In genomic region chr1:156705918-156706646, GRCh38 we compare ENCODE assay signal across 8 cellular contexts. TPM values are rescaled to one million over a fixed set of nuclear protein-coding genes. Genes with fewer than 3 reads are reported as not detected.
DNase-seq lines count a peak whose midpoint lies in the region; ATAC-seq and TF ChIP-seq lines count a peak whose summit lies in the region.

No MANE protein-coding gene starts in this region.

- TF ChIP-seq CTCF in epithelial cell of esophagus (IDR thresholded peaks at IDR 0.05; ENCODE audit: insufficient read depth, low read depth, low read length, missing control alignments): peak; percentile 72

- peaks cover 11 to 37% (median 21%) of the 10 kb centered on the region in 7 donors for H3K4me1 Mint-ChIP-seq in naive thymus-derived CD4-positive, alpha-beta T cell

- intact Hi-C loops in Right ventricle myocardium inferior (cut with DNase I): no loop called here
- intact Hi-C loops in cardiac septum (cut with DNase I): no loop called here
- intact Hi-C loops in naive thymus-derived CD4-positive, alpha-beta T cell (cut with micrococcal nuclease): loop anchor here (1.0 to 5.0 kb wide), 7 partner anchors 17 to 80 kb away; partner anchors contain the start of genes HDGF (in 1 of the 2), ISG20L2 (in 1 of the 2) and METTL25B (in 1 of the 2)

- H3K4me3 ChIP-seq in epithelial cell of esophagus (ENCODE audit: low read length): peak overlapping the region; percentile 80
- H3K4me3 ChIP-seq in naive thymus-derived CD4-positive, alpha-beta T cell (ENCODE audit: low read length): peak overlapping the region; percentile 81

- peak; percentile 74 for DNase-seq in Right ventricle myocardium inferior (ENCODE audit: missing footprints)
- DNase-seq in cardiac septum (ENCODE audit: low spot score): no peak
- DNase-seq in NCI-H526 treated with DMSO at 0.1 percent for 48 hours (lab: John Stamatoyannopoulos, UW): peak; percentile 78
- DNase-seq in activated T-cell treated with anti-CD3 and anti-CD28 coated beads for 4 hours: peak; percentile 66
- DNase-seq in epithelial cell of esophagus (ENCODE audit: low read depth): peak; percentile 59
- DNase-seq in naive thymus-derived CD4-positive, alpha-beta T cell: peak; percentile 59 to 79 (median 68)
- DNase-seq in stimulated activated naive CD4-positive, alpha-beta T cell treated with Interleukin-2 at 50 U/mL for 16 hours (lab: John Stamatoyannopoulos, UW): peak; percentile 67

- peaks cover 3 to 4% of the 10 kb centered on the region in 2 donors for H3K27me3 ChIP-seq in naive thymus-derived CD4-positive, alpha-beta T cell (ENCODE audit: control insufficient read depth in 2 of 2, insufficient read depth in 2 of 2, low read length in 2 of 2)

- peaks cover 8 to 44% (median 24%) of the 10 kb centered on the region in 5 donors for H3K27me3 Mint-ChIP-seq in naive thymus-derived CD4-positive, alpha-beta T cell

- no peaks in the 10 kb centered on the region for H3K9me3 Mint-ChIP-seq in naive thymus-derived CD4-positive, alpha-beta T cell

- peak; percentile 55 for ATAC-seq in Right ventricle myocardium inferior
- peak; percentile 82 for ATAC-seq in naive thymus-derived CD4-positive, alpha-beta T cell
- no peak for ATAC-seq in GM19023 (IDR thresholded peaks at IDR 0.05; ENCODE audit: unreplicated experiment)

- peaks cover 23 to 27% of the 10 kb centered on the region in 2 donors for H3K4me1 ChIP-seq in naive thymus-derived CD4-positive, alpha-beta T cell (ENCODE audit: control insufficient read depth in 2 of 2, insufficient read depth in 2 of 2, low read length in 2 of 2)

- no peaks in the 10 kb centered on the region for H3K36me3 ChIP-seq in naive thymus-derived CD4-positive, alpha-beta T cell (ENCODE audit: control insufficient read depth in 2 of 3, insufficient read depth in 3 of 3, low read length in 3 of 3)

- CTCF ChIA-PET in naive thymus-derived CD4-positive, alpha-beta T cell (lab: Charles Lee): interaction anchor here (0.5 to 11.9 kb wide), 13 partner anchors 10 to 98 kb away, joined by 3 to 93 read pairs (median 5); partner anchors contain the start of gene MRPL24

- H3K27ac Mint-ChIP-seq in naive thymus-derived CD4-positive, alpha-beta T cell: peak overlapping the region; percentile 46 to 94 (median 92)

- H3K4me3 Mint-ChIP-seq in naive thymus-derived CD4-positive, alpha-beta T cell: peak overlapping the region; percentile 88 to 95 (median 92)

- POLR2A ChIA-PET in naive thymus-derived CD4-positive, alpha-beta T cell (lab: Charles Lee): interaction anchor here (0.6 to 2.4 kb wide), 8 partner anchors 16 to 249 kb away, joined by 3 to 13 read pairs (median 4); partner anchors contain the start of genes ISG20L2, MRPL24 and NAXE

- H3K36me3 Mint-ChIP-seq in naive thymus-derived CD4-positive, alpha-beta T cell: no peaks in the 10 kb centered on the region

- H3K9me3 ChIP-seq in naive thymus-derived CD4-positive, alpha-beta T cell (ENCODE audit: control insufficient read depth in 2 of 3, low read length in 3 of 3): no peaks in the 10 kb centered on the region

- H3K27ac ChIP-seq in naive thymus-derived CD4-positive, alpha-beta T cell (ENCODE audit: low read depth, low read length): peak overlapping the region; percentile 71

RNA-seq across cellular contexts. Expression of gene CRABP2, which starts 0.7 kb away (rescaled TPM):
- total RNA-seq in Right ventricle myocardium inferior (not detected), cardiac septum (3.7 TPM)
- total RNA-seq in naive thymus-derived CD4-positive, alpha-beta T cell: 1 to 10 TPM in 4 of 5 experiments, under 1 TPM in 1; 0.38 to 2.5 (median 1.4) TPM
- 1 to 10 TPM in 1 of 2 donors, under 1 TPM in 1; 0.40 to 1.1 TPM for polyA plus RNA-seq in naive thymus-derived CD4-positive, alpha-beta T cell

RNA-seq across cellular contexts. Expression of gene METTL25B, which starts 22.2 kb away (rescaled TPM):
- 16.6 TPM for total RNA-seq in Right ventricle myocardium inferior
- 14.7 TPM for total RNA-seq in cardiac septum
- 10 to 100 TPM; 16.0 to 29.8 (median 29.1) TPM for total RNA-seq in naive thymus-derived CD4-positive, alpha-beta T cell
- polyA plus RNA-seq in naive thymus-derived CD4-positive, alpha-beta T cell: 1 to 10 TPM; 4.4 to 5.1 TPM

RNA-seq across cellular contexts. Expression of gene ISG20L2, which starts 22.5 kb away (rescaled TPM):
- 13.1 TPM for total RNA-seq in Right ventricle myocardium inferior
- total RNA-seq in cardiac septum: 12.4 TPM
- total RNA-seq in naive thymus-derived CD4-positive, alpha-beta T cell: 10 to 100 TPM; 44.7 to 59.9 (median 53.9) TPM
- 10 to 100 TPM; 15.3 to 20.6 TPM for polyA plus RNA-seq in naive thymus-derived CD4-positive, alpha-beta T cell

RNA-seq across cellular contexts. Expression of gene NES, which starts 28.9 kb away (rescaled TPM):
- total RNA-seq in Right ventricle myocardium inferior (131 TPM), cardiac septum (699 TPM)
- under 1 TPM in 1 of 5 experiments, not detected in 4; 0.05 TPM for total RNA-seq in naive thymus-derived CD4-positive, alpha-beta T cell
- polyA plus RNA-seq in naive thymus-derived CD4-positive, alpha-beta T cell: not detected

RNA-seq across cellular contexts. Expression of gene MRPL24, which starts 34.8 kb away (rescaled TPM):
- total RNA-seq in Right ventricle myocardium inferior (103 TPM), cardiac septum (66.1 TPM)
- total RNA-seq in naive thymus-derived CD4-positive, alpha-beta T cell: 10 to 100 TPM; 19.1 to 68.9 (median 47.2) TPM
- 10 to 100 TPM; 86.3 to 98.0 TPM for polyA plus RNA-seq in naive thymus-derived CD4-positive, alpha-beta T cell

Comparison
In these comparisons a context has a peak if more than half of its experiments do, and no peak if none do; other contexts are left out.
1. intact Hi-C loops: an anchor here in naive thymus-derived CD4-positive, alpha-beta T cell (1.0 to 5.0 kb wide); none called in Right ventricle myocardium inferior and cardiac septum.